Comparison of ENCODE assay signal across 1 cellular context in the genomic region with DNA sequence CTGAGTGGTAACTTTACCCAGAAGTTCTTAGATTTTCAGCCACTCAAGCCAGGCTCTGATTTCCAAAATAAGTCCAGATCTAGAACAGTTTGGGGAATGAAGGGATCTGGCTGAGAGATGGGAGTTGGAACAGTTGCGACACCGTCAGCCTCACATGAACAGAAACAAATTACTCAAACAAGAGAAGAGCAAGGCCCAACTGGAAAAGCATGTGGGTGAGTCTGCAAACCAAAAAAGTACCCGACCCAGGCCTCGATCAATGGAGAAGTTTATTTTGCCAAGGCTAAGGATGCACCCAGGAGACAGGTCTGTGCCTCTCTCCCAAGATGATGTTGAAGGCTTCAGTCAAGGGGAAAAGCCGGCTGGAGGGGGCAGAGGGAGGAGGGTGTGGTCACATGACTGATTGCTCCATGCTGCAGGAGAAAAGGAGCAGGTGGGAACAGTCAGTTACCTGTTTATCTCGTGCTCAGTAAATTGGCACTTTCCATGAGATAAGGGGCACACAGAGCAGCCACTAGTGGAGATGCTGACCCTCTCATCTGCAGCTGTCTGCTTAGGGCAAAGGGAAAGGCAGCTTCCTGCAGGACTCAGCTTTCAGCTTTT.
TF ChIP-seq lines count a peak whose summit lies in the region.

No MANE protein-coding gene starts in this region.

TF ChIP-seq in HepG2, 621 proteins besides CTCF, POLR2A, EP300 and RAD21:
- TF ChIP-seq ZGPAT (CRISPR knock-in tag; IDR thresholded peaks at IDR 0.05) (0 out of 2 replicates have a peak, but pooled peaks have one; percentile 5), TOPORS (CRISPR knock-in tag; IDR thresholded peaks at IDR 0.05) (0 out of 2 replicates have a peak, but pooled peaks have one; percentile 44), GATAD2A (CRISPR knock-in tag; IDR thresholded peaks at IDR 0.05) (0 out of 2 replicates have a peak, but pooled peaks have one; percentile 6), RARA (CRISPR knock-in tag; IDR thresholded peaks at IDR 0.05) (0 out of 2 replicates have a peak, but pooled peaks have one; percentile 2), CEBPB (IDR thresholded peaks at IDR 0.05; ENCODE audit: borderline replicate concordance, low read depth, low read length) (peak; percentile 77), TAF1 (CRISPR knock-in tag; IDR thresholded peaks at IDR 0.05) (peak; percentile 26; the same call in 1 of the 2 replicates), SOX6 (IDR thresholded peaks at IDR 0.05) (no peak), SOX6 (CRISPR knock-in tag; IDR thresholded peaks at IDR 0.05) (peak; percentile 20; the same call in 1 of the 2 replicates), ZNF431 (CRISPR knock-in tag; IDR thresholded peaks at IDR 0.05; ENCODE audit: borderline replicate concordance, low read depth) (0 out of 2 replicates have a peak, but pooled peaks have one; percentile 2), RAD51 (IDR thresholded peaks at IDR 0.05; ENCODE audit: borderline replicate concordance) (peak; percentile 27; the same call in 1 of the 2 replicates), DMAP1 (CRISPR knock-in tag; IDR thresholded peaks at IDR 0.05) (no peak), EEA1 (CRISPR knock-in tag; IDR thresholded peaks at IDR 0.05; ENCODE audit: borderline replicate concordance) (no peak), ZFP91 (CRISPR knock-in tag; IDR thresholded peaks at IDR 0.05; ENCODE audit: borderline replicate concordance) (0 out of 2 replicates have a peak, but pooled peaks have one; percentile 21), GABPB1 (CRISPR knock-in tag; IDR thresholded peaks at IDR 0.05) (0 out of 2 replicates have a peak, but pooled peaks have one; percentile 17), SMYD3 (CRISPR knock-in tag; IDR thresholded peaks at IDR 0.05) (0 out of 2 replicates have a peak, but pooled peaks have one; percentile 49), ZNF614 (CRISPR knock-in tag; IDR thresholded peaks at IDR 0.05; ENCODE audit: borderline replicate concordance) (peak; percentile 33; the same call in 1 of the 2 replicates), SNAPC2 (CRISPR knock-in tag; IDR thresholded peaks at IDR 0.05) (0 out of 2 replicates have a peak, but pooled peaks have one; percentile 37), SSRP1 (CRISPR knock-in tag; IDR thresholded peaks at IDR 0.05) (0 out of 2 replicates have a peak, but pooled peaks have one; percentile 53), ZNF251 (CRISPR knock-in tag; IDR thresholded peaks at IDR 0.05) (no peak), TFDP1 (CRISPR knock-in tag; IDR thresholded peaks at IDR 0.05; ENCODE audit: borderline replicate concordance) (peak; percentile 29; the same call in 1 of the 2 replicates), TARDBP (CRISPR knock-in tag; IDR thresholded peaks at IDR 0.05) (no peak), HDAC6 (IDR thresholded peaks at IDR 0.05; ENCODE audit: low read depth, low read length) (no peak), REL (CRISPR knock-in tag; conservative IDR thresholded peaks at IDR 0.05) (no peak), CEBPG (CRISPR knock-in tag; IDR thresholded peaks at IDR 0.05) (peak; percentile 62), KMT2A (CRISPR knock-in tag; IDR thresholded peaks at IDR 0.05) (0 out of 2 replicates have a peak, but pooled peaks have one; percentile 21)
- TF ChIP-seq, protein P1, sequence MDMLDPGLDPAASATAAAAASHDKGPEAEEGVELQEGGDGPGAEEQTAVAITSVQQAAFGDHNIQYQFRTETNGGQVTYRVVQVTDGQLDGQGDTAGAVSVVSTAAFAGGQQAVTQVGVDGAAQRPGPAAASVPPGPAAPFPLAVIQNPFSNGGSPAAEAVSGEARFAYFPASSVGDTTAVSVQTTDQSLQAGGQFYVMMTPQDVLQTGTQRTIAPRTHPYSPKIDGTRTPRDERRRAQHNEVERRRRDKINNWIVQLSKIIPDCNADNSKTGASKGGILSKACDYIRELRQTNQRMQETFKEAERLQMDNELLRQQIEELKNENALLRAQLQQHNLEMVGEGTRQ (IDR thresholded peaks at IDR 0.05; ENCODE audit: low read depth, low read length) = no peak
- TF ChIP-seq, protein P1 (CRISPR knock-in tag; IDR thresholded peaks at IDR 0.05; ENCODE audit: borderline replicate concordance) = peak; percentile 64; the same call in 1 of the 2 replicates
- TF ChIP-seq, protein P2, sequence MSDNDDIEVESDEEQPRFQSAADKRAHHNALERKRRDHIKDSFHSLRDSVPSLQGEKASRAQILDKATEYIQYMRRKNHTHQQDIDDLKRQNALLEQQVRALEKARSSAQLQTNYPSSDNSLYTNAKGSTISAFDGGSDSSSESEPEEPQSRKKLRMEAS (IDR thresholded peaks at IDR 0.05) = peak; percentile 19; the same call in 1 of the 2 replicates
- TF ChIP-seq, protein P3, sequence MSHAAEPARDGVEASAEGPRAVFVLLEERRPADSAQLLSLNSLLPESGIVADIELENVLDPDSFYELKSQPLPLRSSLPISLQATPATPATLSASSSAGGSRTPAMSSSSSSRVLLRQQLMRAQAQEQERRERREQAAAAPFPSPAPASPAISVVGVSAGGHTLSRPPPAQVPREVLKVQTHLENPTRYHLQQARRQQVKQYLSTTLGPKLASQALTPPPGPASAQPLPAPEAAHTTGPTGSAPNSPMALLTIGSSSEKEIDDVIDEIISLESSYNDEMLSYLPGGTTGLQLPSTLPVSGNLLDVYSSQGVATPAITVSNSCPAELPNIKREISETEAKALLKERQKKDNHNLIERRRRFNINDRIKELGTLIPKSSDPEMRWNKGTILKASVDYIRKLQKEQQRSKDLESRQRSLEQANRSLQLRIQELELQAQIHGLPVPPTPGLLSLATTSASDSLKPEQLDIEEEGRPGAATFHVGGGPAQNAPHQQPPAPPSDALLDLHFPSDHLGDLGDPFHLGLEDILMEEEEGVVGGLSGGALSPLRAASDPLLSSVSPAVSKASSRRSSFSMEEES (CRISPR knock-in tag; IDR thresholded peaks at IDR 0.05) = 0 out of 2 replicates have a peak, but pooled peaks have one; percentile 56
- TF ChIP-seq, protein P4, sequence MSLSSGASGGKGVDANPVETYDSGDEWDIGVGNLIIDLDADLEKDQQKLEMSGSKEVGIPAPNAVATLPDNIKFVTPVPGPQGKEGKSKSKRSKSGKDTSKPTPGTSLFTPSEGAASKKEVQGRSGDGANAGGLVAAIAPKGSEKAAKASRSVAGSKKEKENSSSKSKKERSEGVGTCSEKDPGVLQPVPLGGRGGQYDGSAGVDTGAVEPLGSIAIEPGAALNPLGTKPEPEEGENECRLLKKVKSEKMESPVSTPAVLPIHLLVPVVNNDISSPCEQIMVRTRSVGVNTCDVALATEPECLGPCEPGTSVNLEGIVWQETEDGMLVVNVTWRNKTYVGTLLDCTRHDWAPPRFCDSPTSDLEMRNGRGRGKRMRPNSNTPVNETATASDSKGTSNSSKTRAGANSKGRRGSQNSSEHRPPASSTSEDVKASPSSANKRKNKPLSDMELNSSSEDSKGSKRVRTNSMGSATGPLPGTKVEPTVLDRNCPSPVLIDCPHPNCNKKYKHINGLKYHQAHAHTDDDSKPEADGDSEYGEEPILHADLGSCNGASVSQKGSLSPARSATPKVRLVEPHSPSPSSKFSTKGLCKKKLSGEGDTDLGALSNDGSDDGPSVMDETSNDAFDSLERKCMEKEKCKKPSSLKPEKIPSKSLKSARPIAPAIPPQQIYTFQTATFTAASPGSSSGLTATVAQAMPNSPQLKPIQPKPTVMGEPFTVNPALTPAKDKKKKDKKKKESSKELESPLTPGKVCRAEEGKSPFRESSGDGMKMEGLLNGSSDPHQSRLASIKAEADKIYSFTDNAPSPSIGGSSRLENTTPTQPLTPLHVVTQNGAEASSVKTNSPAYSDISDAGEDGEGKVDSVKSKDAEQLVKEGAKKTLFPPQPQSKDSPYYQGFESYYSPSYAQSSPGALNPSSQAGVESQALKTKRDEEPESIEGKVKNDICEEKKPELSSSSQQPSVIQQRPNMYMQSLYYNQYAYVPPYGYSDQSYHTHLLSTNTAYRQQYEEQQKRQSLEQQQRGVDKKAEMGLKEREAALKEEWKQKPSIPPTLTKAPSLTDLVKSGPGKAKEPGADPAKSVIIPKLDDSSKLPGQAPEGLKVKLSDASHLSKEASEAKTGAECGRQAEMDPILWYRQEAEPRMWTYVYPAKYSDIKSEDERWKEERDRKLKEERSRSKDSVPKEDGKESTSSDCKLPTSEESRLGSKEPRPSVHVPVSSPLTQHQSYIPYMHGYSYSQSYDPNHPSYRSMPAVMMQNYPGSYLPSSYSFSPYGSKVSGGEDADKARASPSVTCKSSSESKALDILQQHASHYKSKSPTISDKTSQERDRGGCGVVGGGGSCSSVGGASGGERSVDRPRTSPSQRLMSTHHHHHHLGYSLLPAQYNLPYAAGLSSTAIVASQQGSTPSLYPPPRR (CRISPR knock-in tag; IDR thresholded peaks at IDR 0.05; ENCODE audit: borderline replicate concordance) = 0 out of 2 replicates have a peak, but pooled peaks have one; percentile 23
- TF ChIP-seq, protein P5, sequence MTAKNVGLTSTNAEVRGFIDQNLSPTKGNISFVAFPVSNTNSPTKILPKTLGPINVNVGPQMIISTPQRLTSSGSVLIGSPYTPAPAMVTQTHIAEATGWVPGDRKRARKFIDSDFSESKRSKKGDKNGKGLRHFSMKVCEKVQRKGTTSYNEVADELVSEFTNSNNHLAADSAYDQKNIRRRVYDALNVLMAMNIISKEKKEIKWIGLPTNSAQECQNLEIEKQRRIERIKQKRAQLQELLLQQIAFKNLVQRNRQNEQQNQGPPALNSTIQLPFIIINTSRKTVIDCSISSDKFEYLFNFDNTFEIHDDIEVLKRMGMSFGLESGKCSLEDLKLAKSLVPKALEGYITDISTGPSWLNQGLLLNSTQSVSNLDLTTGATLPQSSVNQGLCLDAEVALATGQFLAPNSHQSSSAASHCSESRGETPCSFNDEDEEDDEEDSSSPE (CRISPR knock-in tag; IDR thresholded peaks at IDR 0.05) = 0 out of 2 replicates have a peak, but pooled peaks have one; percentile 9
